ENCODE assay signal across 21 cellular contexts in genomic region chr7:87427289-87427688, GRCh38. TPM values are rescaled to one million over a fixed set of nuclear protein-coding genes. Genes with fewer than 3 reads are reported as not detected.
"Had no signal": no experiment of that assay in that cellular context is flagged by ENCODE, and none has a peak within 500 bp of the region (broad histone marks: within the 10 kb centered on the region; RNA-seq: fewer than 3 reads in every experiment).

No MANE protein-coding gene starts in this region.

- H3K27ac ChIP-seq: breast epithelium, prostate gland, stomach, suprapubic skin, tibial nerve had no signal

- DNase-seq: activated B cell treated with CpG ODN at 0.5 μM for 24 hours; activated CD4-positive, alpha-beta memory T cell treated with anti-CD3 and anti-CD28 coated beads for 36 hours; activated CD4-positive, alpha-beta T cell treated with anti-CD3 and anti-CD28 coated beads for 4 hours; activated naive CD4-positive, alpha-beta T cell treated with Interleukin-2 at 50 U/mL for 16 hours; activated naive CD8-positive, alpha-beta T cell treated with anti-CD3 and anti-CD28 coated beads for 36 hours; activated T-cell treated with anti-CD3 and anti-CD28 coated beads, Interleukin-2, amount 50 U/mL, for 48 hours; cerebellar nuclear complex; cortex of kidney; kidney; mammary epithelial cell; midbrain; stomach; T1000 had no signal

- H3K4me1 ChIP-seq: breast epithelium, prostate gland, stomach, suprapubic skin, tibial nerve had no signal

- H3K27ac Mint-ChIP-seq: activated B cell treated with CpG ODN at 0.5 μM for 24 hours; activated CD4-positive, alpha-beta memory T cell treated with anti-CD3 and anti-CD28 coated beads for 36 hours; activated naive CD8-positive, alpha-beta T cell treated with anti-CD3 and anti-CD28 coated beads for 36 hours; natural killer cell treated with Interleukin-12 subunit alpha and Interleukin-12 subunit beta and Interleukin-15 and Interleukin-18, amount 100 ng/mL, for 72 hours; stimulated activated memory B cell treated with anti-CD40 and anti-IgM and Interleukin-4, amounts not matched to agents 10 μg/mL and 1 μg/mL and 100 μg/mL, for 72 hours; T-helper 1 cell treated with Interleukin-12 subunit alpha and Interleukin-12 subunit beta and Interleukin-4 antibody, amounts not matched to agents 30 μg/mL and 1 μg/mL, for 36 hours had no signal

- H3K36me3 Mint-ChIP-seq: activated CD4-positive, alpha-beta memory T cell treated with anti-CD3 and anti-CD28 coated beads for 36 hours; activated naive CD8-positive, alpha-beta T cell treated with anti-CD3 and anti-CD28 coated beads for 36 hours; natural killer cell treated with Interleukin-12 subunit alpha and Interleukin-12 subunit beta and Interleukin-15 and Interleukin-18, amount 100 ng/mL, for 72 hours had no signal

- H3K4me1 Mint-ChIP-seq: activated naive CD8-positive, alpha-beta T cell treated with anti-CD3 and anti-CD28 coated beads for 36 hours had no signal

- H3K36me3 ChIP-seq: breast epithelium, prostate gland, stomach, tibial nerve had no signal

- ATAC-seq: stimulated activated memory B cell treated with anti-CD40 and anti-IgM and Interleukin-4, amounts not matched to agents 10 μg/mL and 1 μg/mL and 100 μg/mL, for 72 hours had no signal

- H3K4me3 ChIP-seq: breast epithelium, prostate gland, stomach, suprapubic skin, tibial nerve had no signal

- H3K9me3 ChIP-seq: breast epithelium, prostate gland, stomach, suprapubic skin, tibial nerve had no signal

- H3K27me3 ChIP-seq: breast epithelium, stomach, suprapubic skin, tibial nerve had no signal

- H3K4me3 Mint-ChIP-seq: activated B cell treated with CpG ODN at 0.5 μM for 24 hours; activated CD4-positive, alpha-beta memory T cell treated with anti-CD3 and anti-CD28 coated beads for 36 hours; activated naive CD8-positive, alpha-beta T cell treated with anti-CD3 and anti-CD28 coated beads for 36 hours; natural killer cell treated with Interleukin-12 subunit alpha and Interleukin-12 subunit beta and Interleukin-15 and Interleukin-18, amount 100 ng/mL, for 72 hours; stimulated activated memory B cell treated with anti-CD40 and anti-IgM and Interleukin-4, amounts not matched to agents 10 μg/mL and 1 μg/mL and 100 μg/mL, for 72 hours; T-helper 1 cell treated with Interleukin-12 subunit alpha and Interleukin-12 subunit beta and Interleukin-4 antibody, amounts not matched to agents 30 μg/mL and 1 μg/mL, for 36 hours had no signal

- H3K27me3 Mint-ChIP-seq: activated B cell treated with CpG ODN at 0.5 μM for 24 hours; stimulated activated memory B cell treated with anti-CD40 and anti-IgM and Interleukin-4, amounts not matched to agents 10 μg/mL and 1 μg/mL and 100 μg/mL, for 72 hours had no signal

- H3K9me3 Mint-ChIP-seq: activated B cell treated with CpG ODN at 0.5 μM for 24 hours; activated CD4-positive, alpha-beta memory T cell treated with anti-CD3 and anti-CD28 coated beads for 36 hours; activated naive CD8-positive, alpha-beta T cell treated with anti-CD3 and anti-CD28 coated beads for 36 hours; natural killer cell treated with Interleukin-12 subunit alpha and Interleukin-12 subunit beta and Interleukin-15 and Interleukin-18, amount 100 ng/mL, for 72 hours; stimulated activated memory B cell treated with anti-CD40 and anti-IgM and Interleukin-4, amounts not matched to agents 10 μg/mL and 1 μg/mL and 100 μg/mL, for 72 hours; T-helper 1 cell treated with Interleukin-12 subunit alpha and Interleukin-12 subunit beta and Interleukin-4 antibody, amounts not matched to agents 30 μg/mL and 1 μg/mL, for 36 hours had no signal

RNA-seq across cellular contexts. Expression of gene ABCB4, which starts 48.2 kb away (rescaled TPM):
- total RNA-seq: activated CD4-positive, alpha-beta memory T cell treated with anti-CD3 and anti-CD28 coated beads for 36 hours; mammary epithelial cell; osteocyte had no signal
